ENCODE assay signal across 8 cellular contexts in the genomic region with DNA sequence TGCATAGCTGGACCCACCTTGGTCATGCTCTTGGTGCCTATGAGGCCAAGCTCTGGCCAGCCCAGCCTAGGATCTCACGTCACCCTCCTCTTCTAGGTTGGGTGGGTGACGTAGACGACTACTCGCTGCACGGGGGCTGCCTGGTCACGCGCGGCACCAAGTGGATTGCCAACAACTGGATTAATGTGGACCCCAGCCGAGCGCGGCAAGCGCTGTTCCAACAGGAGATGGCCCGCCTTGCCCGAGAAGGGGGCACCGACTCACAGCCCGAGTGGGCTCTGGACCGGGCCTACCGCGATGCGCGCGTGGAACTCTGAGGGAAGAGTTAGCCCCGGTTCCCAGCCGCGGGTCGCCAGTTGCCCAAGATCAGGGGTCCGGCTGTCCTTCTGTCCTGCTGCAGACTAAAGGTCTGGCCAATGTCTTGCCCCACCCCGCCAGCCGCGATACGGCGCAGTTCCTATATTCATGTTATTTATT. TPM values are rescaled to one million over a fixed set of nuclear protein-coding genes. Genes with fewer than 3 reads are reported as not detected.
DNase-seq lines count a peak whose midpoint lies in the region; ATAC-seq and TF ChIP-seq lines count a peak whose summit lies in the region.

No MANE protein-coding gene starts in this region.

- DNase-seq in activated CD4-positive, alpha-beta T cell treated with anti-CD3 and anti-CD28 coated beads, Interleukin-2, amount 10 ng/mL, durations not matched to agents 7 days and 5 days, result no peak
- no peak for DNase-seq in activated CD4-positive, alpha-beta T cell treated with anti-CD3 and anti-CD28 coated beads for 48 hours
- DNase-seq in Panc1 (ENCODE audit: low read depth, low spot score), result no peak
- DNase-seq in endothelial cell (ENCODE audit: low spot score), result no peak
- DNase-seq in inferior parietal cortex (ENCODE audit: extremely low spot score), result no peak

- no TSS peak for BruUV-seq in Panc1 (replicated peaks; lab: Mats Ljungman, UMichigan)

- POLR2A ChIA-PET in activated CD4-positive, alpha-beta T cell treated with anti-CD3 and anti-CD28 coated beads, Interleukin-2, amount 10 ng/mL, durations not matched to agents 7 days and 5 days (lab: Charles Lee), result interaction anchor here (0.5 to 1.9 kb wide), 9 partner anchors 10 to 554 kb away, joined by 3 to 21 read pairs (median 4); partner anchors contain the start of genes IMPDH2, NDUFAF3, P4HTM and QRICH1
- POLR2A ChIA-PET in Panc1 (lab: Charles Lee), result interaction anchor here (0.6 to 1.2 kb wide), 6 partner anchors 9 to 114 kb away, joined by 3 to 9 read pairs (median 4); partner anchors contain the start of genes QRICH1 and USP19

- ATAC-seq in Panc1, result peak; percentile 14; the same call in 1 of the 2 replicates
- ATAC-seq in GM19324 (IDR thresholded peaks at IDR 0.05; ENCODE audit: low FRiP score, unreplicated experiment), result no peak
- no peak for ATAC-seq in HG02610 (IDR thresholded peaks at IDR 0.05; ENCODE audit: unreplicated experiment)

- H3K4me1 ChIP-seq in Panc1 (ENCODE audit: control insufficient read depth, insufficient read depth, low read length) (peaks cover 13% of the 10 kb centered on the region), mucosa of stomach (ENCODE audit: control insufficient read depth, insufficient read depth, low read length) (peaks cover 44% of the 10 kb centered on the region)

- H3K4me3 Mint-ChIP-seq in activated CD4-positive, alpha-beta T cell treated with anti-CD3 and anti-CD28 coated beads, Interleukin-2, amount 10 ng/mL, durations not matched to agents 7 days and 5 days, result peak overlapping the region; percentile 99
- peak overlapping the region; percentile 98 for H3K4me3 Mint-ChIP-seq in endothelial cell (ENCODE audit: unreplicated experiment)

- peak overlapping the region; percentile 93 for H3K27ac ChIP-seq in Panc1 (ENCODE audit: low read length)

- TF ChIP-seq CTCF in Panc1 (IDR thresholded peaks at IDR 0.05) (no peak), endothelial cell (IDR thresholded peaks at IDR 0.05; ENCODE audit: unreplicated experiment) (no peak)

- H3K9me3 ChIP-seq in Panc1 (ENCODE audit: control insufficient read depth, insufficient read depth, low read depth, low read length) (no peaks in the 10 kb centered on the region), mucosa of stomach (ENCODE audit: control insufficient read depth, low read length) (no peaks in the 10 kb centered on the region)

- peak overlapping the region; percentile 94 for H3K9ac ChIP-seq in mucosa of stomach (ENCODE audit: low read length)

- H3K36me3 Mint-ChIP-seq in activated CD4-positive, alpha-beta T cell treated with anti-CD3 and anti-CD28 coated beads, Interleukin-2, amount 10 ng/mL, durations not matched to agents 7 days and 5 days (ENCODE audit: low read depth), result peaks cover 2% of the 10 kb centered on the region
- peaks cover 8% of the 10 kb centered on the region for H3K36me3 Mint-ChIP-seq in endothelial cell (ENCODE audit: low read depth, unreplicated experiment)

- intact Hi-C loops in Panc1 (cut with micrococcal nuclease; ENCODE audit: unreplicated experiment), result no loop called here

- peak overlapping the region; percentile 100 for H3K27ac Mint-ChIP-seq in activated CD4-positive, alpha-beta T cell treated with anti-CD3 and anti-CD28 coated beads, Interleukin-2, amount 10 ng/mL, durations not matched to agents 7 days and 5 days
- H3K27ac Mint-ChIP-seq in endothelial cell (ENCODE audit: unreplicated experiment), result peak overlapping the region; percentile 72

- peaks cover 38% of the 10 kb centered on the region for H3K4me1 Mint-ChIP-seq in activated CD4-positive, alpha-beta T cell treated with anti-CD3 and anti-CD28 coated beads, Interleukin-2, amount 10 ng/mL, durations not matched to agents 7 days and 5 days
- peaks cover 15% of the 10 kb centered on the region for H3K4me1 Mint-ChIP-seq in endothelial cell (ENCODE audit: unreplicated experiment)

- no peaks in the 10 kb centered on the region for H3K9me3 Mint-ChIP-seq in activated CD4-positive, alpha-beta T cell treated with anti-CD3 and anti-CD28 coated beads, Interleukin-2, amount 10 ng/mL, durations not matched to agents 7 days and 5 days
- H3K9me3 Mint-ChIP-seq in endothelial cell (ENCODE audit: unreplicated experiment), result no peaks in the 10 kb centered on the region

- H3K4me3 ChIP-seq in Panc1 (ENCODE audit: low read depth in 2 of 2, low read length in 2 of 2) (peak overlapping the region; percentile 82 to 85), mucosa of stomach (ENCODE audit: low read length) (peak overlapping the region; percentile 94)

- H3K36me3 ChIP-seq in Panc1 (ENCODE audit: control insufficient read depth, insufficient read depth, low read length) (no peaks in the 10 kb centered on the region), mucosa of stomach (ENCODE audit: control insufficient read depth, insufficient read depth, low read length) (no peaks in the 10 kb centered on the region)

- no peaks in the 10 kb centered on the region for H3K27me3 ChIP-seq in Panc1 (ENCODE audit: control insufficient read depth, insufficient read depth, low read length)
- no peaks in the 10 kb centered on the region for H3K27me3 ChIP-seq in mucosa of stomach (ENCODE audit: control insufficient read depth, insufficient read depth, low read length)

- no peaks in the 10 kb centered on the region for H3K27me3 Mint-ChIP-seq in activated CD4-positive, alpha-beta T cell treated with anti-CD3 and anti-CD28 coated beads, Interleukin-2, amount 10 ng/mL, durations not matched to agents 7 days and 5 days
- peaks cover 7% of the 10 kb centered on the region for H3K27me3 Mint-ChIP-seq in endothelial cell (ENCODE audit: unreplicated experiment)

- in situ Hi-C loops in Panc1 (cut with HindIII; ENCODE audit: low pct_unique_long_range_greater_than_20kb, low sequenced_read_pairs), result no loop called here

- CTCF ChIA-PET in activated CD4-positive, alpha-beta T cell treated with anti-CD3 and anti-CD28 coated beads, Interleukin-2, amount 10 ng/mL, durations not matched to agents 7 days and 5 days (lab: Charles Lee), result interaction anchor here (0.6 to 4.6 kb wide), 17 partner anchors 10 to 388 kb away, joined by 3 to 100 read pairs (median 4); partner anchors contain the start of genes DALRD3, IMPDH2, KLHDC8B and NDUFAF3
- CTCF ChIA-PET in Panc1 (lab: Charles Lee), result interaction anchor here (0.6 to 2.7 kb wide), 3 partner anchors 9 to 18 kb away, joined by 3 to 19 read pairs (median 5); no protein-coding TSS in a partner anchor

RNA-seq across cellular contexts. Expression of gene WDR6, which starts 0.6 kb away (rescaled TPM):
- total RNA-seq in activated CD4-positive, alpha-beta T cell treated with anti-CD3 and anti-CD28 coated beads, Interleukin-2, amount 10 ng/mL, durations not matched to agents 7 days and 5 days, result 100 to 1,000 TPM; 144 to 157 TPM
- 142 TPM for total RNA-seq in Panc1 (2021; ENCODE audit: unreplicated experiment)
- 141 TPM for polyA plus RNA-seq in Panc1 (2012; ENCODE audit: insufficient read length)
- total RNA-seq in endothelial cell (ENCODE audit: unreplicated experiment), result 148 TPM

RNA-seq across cellular contexts. Expression of gene DALRD3, which starts 11.8 kb away (rescaled TPM):
- 10 to 100 TPM; 20.7 to 22.0 TPM for total RNA-seq in activated CD4-positive, alpha-beta T cell treated with anti-CD3 and anti-CD28 coated beads, Interleukin-2, amount 10 ng/mL, durations not matched to agents 7 days and 5 days
- 22.5 TPM for total RNA-seq in Panc1 (2021; ENCODE audit: unreplicated experiment)
- 39.5 TPM for polyA plus RNA-seq in Panc1 (2012; ENCODE audit: insufficient read length)
- 27.8 TPM for total RNA-seq in endothelial cell (ENCODE audit: unreplicated experiment)

RNA-seq across cellular contexts. Expression of gene NDUFAF3, which starts 15.3 kb away (rescaled TPM):
- total RNA-seq in activated CD4-positive, alpha-beta T cell treated with anti-CD3 and anti-CD28 coated beads, Interleukin-2, amount 10 ng/mL, durations not matched to agents 7 days and 5 days, result 10 to 100 TPM; 84.5 to 93.2 TPM
- total RNA-seq in Panc1 (2021; ENCODE audit: unreplicated experiment), result 101 TPM
- polyA plus RNA-seq in Panc1 (2012; ENCODE audit: insufficient read length), result 127 TPM
- 32.3 TPM for total RNA-seq in endothelial cell (ENCODE audit: unreplicated experiment)

RNA-seq across cellular contexts. Expression of gene P4HTM, which starts 16.6 kb away (rescaled TPM):
- total RNA-seq in activated CD4-positive, alpha-beta T cell treated with anti-CD3 and anti-CD28 coated beads, Interleukin-2, amount 10 ng/mL, durations not matched to agents 7 days and 5 days, result 10 to 100 TPM; 45.3 to 47.6 TPM
- 28.3 TPM for total RNA-seq in Panc1 (2021; ENCODE audit: unreplicated experiment)
- polyA plus RNA-seq in Panc1 (2012; ENCODE audit: insufficient read length), result 59.1 TPM
- total RNA-seq in endothelial cell (ENCODE audit: unreplicated experiment), result 9.3 TPM

RNA-seq across cellular contexts. Expression of gene IMPDH2, which starts 22.6 kb away (rescaled TPM):
- total RNA-seq in activated CD4-positive, alpha-beta T cell treated with anti-CD3 and anti-CD28 coated beads, Interleukin-2, amount 10 ng/mL, durations not matched to agents 7 days and 5 days, result 100 to 1,000 TPM; 152 to 159 TPM
- total RNA-seq in Panc1 (2021; ENCODE audit: unreplicated experiment) (149 TPM), endothelial cell (ENCODE audit: unreplicated experiment) (111 TPM)
- 163 TPM for polyA plus RNA-seq in Panc1 (2012; ENCODE audit: insufficient read length)
